ENCODE assay signal across 24 cellular contexts in the genomic region with DNA sequence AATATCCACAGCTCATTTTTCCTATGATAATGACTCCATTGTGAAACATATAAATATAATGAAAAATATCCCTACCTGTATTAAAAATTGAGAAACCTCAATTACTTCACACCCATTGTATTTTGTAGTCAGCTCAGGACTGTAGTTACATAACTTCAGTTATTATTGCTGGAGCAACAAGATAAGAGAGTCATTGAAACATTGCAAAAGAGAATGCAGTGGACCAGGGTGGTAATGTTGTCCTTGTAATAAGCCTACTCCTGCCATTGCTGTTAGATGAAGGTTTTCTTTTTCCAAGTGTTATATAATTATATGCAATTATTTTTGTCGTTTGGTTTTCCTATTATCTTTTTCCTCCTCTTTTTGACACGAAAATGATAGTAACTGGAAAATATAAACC.
DNase-seq lines count a peak whose midpoint lies in the region; ATAC-seq and TF ChIP-seq lines count a peak whose summit lies in the region.
"Had no signal": no experiment of that assay in that cellular context is flagged by ENCODE, and none has a peak within 500 bp of the region (broad histone marks: within the 10 kb centered on the region; RNA-seq: fewer than 3 reads in every experiment).

No MANE protein-coding gene starts in this region.

- ATAC-seq in IMR-90 (ENCODE audit: low read depth), result no peak; the same call in 1 of the 2 replicates
- ATAC-seq: activated T-cell treated with anti-CD3 and anti-CD28 coated beads, Interleukin-2, amount 50 U/mL, for 4 hours; Panc1; stimulated activated memory B cell treated with anti-CD40 and anti-IgM and Interleukin-4, amounts not matched to agents 10 μg/mL and 1 μg/mL and 100 μg/mL, for 72 hours had no signal

- peak overlapping the region in 1 of 2 experiments; percentile 48; a peak in 3 of 4 replicates for H4K8ac ChIP-seq in IMR-90 (ENCODE audit: low read depth in 2 of 2, low read length in 2 of 2)

- H3K4me2 ChIP-seq in IMR-90 (ENCODE audit: low read depth, low read length), result peak overlapping the region; percentile 47; the same call in 1 of the 2 replicates
- H3K4me2 ChIP-seq: BLaER1 had no signal

- no peak overlapping the region for H2AFZ ChIP-seq in IMR-90 (replicated peaks; ENCODE audit: low read length, poor library complexity)

- H2BK20ac ChIP-seq in IMR-90 (ENCODE audit: low read depth, low read length), result peak overlapping the region; percentile 64; the same call in 1 of the 2 replicates

- H3K36me3 ChIP-seq in IMR-90 (ENCODE audit: control insufficient read depth, insufficient read depth, low read length) (no peaks in the 10 kb centered on the region; the same call in 1 of the 2 replicates), adipocyte (ENCODE audit: control insufficient read depth, insufficient read depth, low read length, severe bottlenecking) (no peaks in the 10 kb centered on the region)
- H3K36me3 ChIP-seq: ovary, tibial artery had no signal

- peak overlapping the region; percentile 40; the same call in 1 of the 2 replicates for H4K91ac ChIP-seq in IMR-90 (ENCODE audit: insufficient read depth, low read depth, low read length)

- H2AK5ac ChIP-seq in IMR-90 (ENCODE audit: low read depth, low read length), result no peak overlapping the region

- POLR2A ChIA-PET in IMR-90 (lab: Charles Lee; ENCODE audit: unreplicated experiment), result no interaction called here

- TF ChIP-seq RAD21 in IMR-90 (IDR thresholded peaks at IDR 0.05; ENCODE audit: low read length), result no peak

- peak overlapping the region; percentile 98 for H2BK5ac ChIP-seq in IMR-90 (ENCODE audit: low read depth, low read length, poor library complexity, severe bottlenecking)

- peak overlapping the region; percentile 69 for H2BK120ac ChIP-seq in IMR-90 (ENCODE audit: low read depth, low read length)

- H3K9ac ChIP-seq in IMR-90 (ENCODE audit: low read depth, low read length) (no peak overlapping the region), adipocyte (ENCODE audit: low read length) (no peak overlapping the region)
- H3K9ac ChIP-seq: BLaER1 had no signal

- 0 out of 4 replicates have a peak, but pooled peaks cover 0 to 2% of the 10 kb centered on the region in 2 experiments for H3K79me1 ChIP-seq in IMR-90 (ENCODE audit: low read depth in 1 of 2, low read length in 2 of 2)

- peak overlapping the region; percentile 52; the same call in 1 of the 2 replicates for H3K27ac ChIP-seq in IMR-90 (ENCODE audit: insufficient read depth, low read length)
- H3K27ac ChIP-seq: BLaER1, esophagus muscularis mucosa, tibial artery, VCaP had no signal

- dilution Hi-C loops in IMR-90 (cut with HindIII; ENCODE audit: low sequenced_read_pairs, unreplicated experiment), result no loop called here

- peak overlapping the region; percentile 93; the same call in 1 of the 2 replicates for H3K18ac ChIP-seq in IMR-90 (ENCODE audit: low read depth, low read length)

- H3K9me1 ChIP-seq in IMR-90 (ENCODE audit: insufficient read depth, low read length), result peaks cover 3% of the 10 kb centered on the region; the same call in 1 of the 2 replicates

- H2BK15ac ChIP-seq in IMR-90 (ENCODE audit: low read depth, low read length), result peak overlapping the region; percentile 22; the same call in 2 of the 3 replicates

- H4K5ac ChIP-seq in IMR-90 (ENCODE audit: low read depth, low read length), result peak overlapping the region; percentile 85; the same call in 1 of the 2 replicates

- no TSS peak for BruUV-seq in IMR-90 (replicated peaks; lab: Mats Ljungman, UMichigan)

- TF ChIP-seq CTCF in IMR-90 (conservative IDR thresholded peaks at IDR 0.05; ENCODE audit: low read depth, low read length) (no peak), fibroblast of the aortic adventitia (IDR thresholded peaks at IDR 0.05; ENCODE audit: insufficient read depth, low read length) (no peak)

- H3K4me3 ChIP-seq in IMR-90 (ENCODE audit: insufficient read depth, low read depth, low read length) (no peak overlapping the region), adipocyte (ENCODE audit: low read length) (peak overlapping the region; percentile 10), fibroblast of the aortic adventitia (ENCODE audit: low read depth, low read length) (no peak overlapping the region)
- H3K4me3 ChIP-seq: BLaER1, esophagus muscularis mucosa, heart right ventricle, ovary, tibial artery had no signal

- H3K9me3 ChIP-seq in IMR-90 (ENCODE audit: control insufficient read depth, insufficient read depth, low read length) (no peaks in the 10 kb centered on the region), adipocyte (ENCODE audit: control insufficient read depth, low read length) (no peaks in the 10 kb centered on the region)
- H3K9me3 ChIP-seq: esophagus muscularis mucosa, heart right ventricle, ovary, tibial artery had no signal

- H4K20me1 ChIP-seq in IMR-90 (ENCODE audit: insufficient read depth, low read length), result no peaks in the 10 kb centered on the region
- H4K20me1 ChIP-seq: BLaER1 had no signal

- H3K4me1 ChIP-seq in IMR-90 (ENCODE audit: control insufficient read depth, insufficient read depth, low read length) (peaks cover 7% of the 10 kb centered on the region), adipocyte (ENCODE audit: control insufficient read depth, insufficient read depth, low read length) (peaks cover 13% of the 10 kb centered on the region)
- H3K4me1 ChIP-seq: BLaER1 had no signal

- H2AK9ac ChIP-seq in IMR-90 (replicated peaks; ENCODE audit: low read depth, low read length, poor library complexity), result no peak overlapping the region

- in situ Hi-C loops in IMR-90 (cut with MboI; ENCODE audit: low sequenced_read_pairs), result no loop called here

- no peak overlapping the region; the same call in 1 of the 2 replicates for H3K56ac ChIP-seq in IMR-90 (ENCODE audit: extremely low read depth, insufficient read depth, low read length)

- no peak overlapping the region for H3K23ac ChIP-seq in IMR-90 (ENCODE audit: low read depth, low read length)

- H3K4ac ChIP-seq in IMR-90 (ENCODE audit: low read depth, low read length), result no peak overlapping the region

- TF ChIP-seq POLR2A in IMR-90 (IDR thresholded peaks at IDR 0.05; ENCODE audit: low read depth, low read length), result no peak

- DNase-seq in IMR-90, result peak; percentile 33
- peak; percentile 6 for DNase-seq in adipocyte (ENCODE audit: low read depth)
- peak; percentile 86 for DNase-seq in fibroblast of the aortic adventitia (ENCODE audit: low read depth)
- peak; percentile 49 for DNase-seq in renal cortical epithelial cell (ENCODE audit: low read depth)
- no peak for DNase-seq in NCI-H2227 treated with DMSO at 0.1 percent for 48 hours (lab: John Stamatoyannopoulos, UW)
- DNase-seq in NCI-H2107 treated with DMSO at 0.1 percent for 48 hours (lab: John Stamatoyannopoulos, UW; ENCODE audit: unreplicated experiment), result no peak
- DNase-seq in hepatic stellate cell (ENCODE audit: low spot score), result no peak
- DNase-seq: activated CD4-positive, alpha-beta memory T cell treated with anti-CD3 and anti-CD28 coated beads for 36 hours; activated naive CD8-positive, alpha-beta T cell treated with anti-CD3 and anti-CD28 coated beads, Interleukin-2, amount 10 ng/mL, durations not matched to agents 7 days and 5 days; activated T-cell treated with anti-CD3 and anti-CD28 coated beads, Interleukin-2, amount 50 U/mL, for 4 hours; cortex of kidney; DMS 273 treated with DMSO at 0.1 percent for 48 hours; kidney; NCI-H187; NCI-H526 treated with DMSO at 0.1 percent for 48 hours; T-helper 1 cell had no signal

- 0 out of 2 replicates have a peak overlapping the region, but pooled peaks have one; percentile 48 for H3K14ac ChIP-seq in IMR-90 (replicated peaks; ENCODE audit: low read depth, low read length)

- WGBS in IMR-90 (ENCODE audit: extremely low coverage in 2 of 2, insufficient read length in 1 of 2), 2 experiments, result no CpG with 5 or more reads among the region's 2 CpGs

- H3K27me3 ChIP-seq in IMR-90 (ENCODE audit: control insufficient read depth, insufficient read depth, low read length) (no peaks in the 10 kb centered on the region), adipocyte (replicated peaks; ENCODE audit: control insufficient read depth, insufficient read depth, low read length) (no peaks in the 10 kb centered on the region)
- H3K27me3 ChIP-seq: BLaER1, esophagus muscularis mucosa, heart right ventricle, ovary, tibial artery had no signal

- CTCF ChIA-PET in IMR-90 (lab: Yijun Ruan, JAX), result interaction anchor here (0.6 to 0.7 kb wide), 2 partner anchors 16 to 204 kb away, joined by 3 to 4 read pairs; no protein-coding TSS in a partner anchor

- intact Hi-C loops in IMR-90 (cut with micrococcal nuclease), result loop anchor here (10.0 kb wide), 1 partner anchor 518 kb away; the partner anchor contains the start of gene SOX4

TF ChIP-seq in IMR-90, 13 proteins besides CTCF, POLR2A, EP300 and RAD21:
- TF ChIP-seq CEBPB (IDR thresholded peaks at IDR 0.05; ENCODE audit: low read depth, low read length) (peak; percentile 61), RFX5 (IDR thresholded peaks at IDR 0.05; ENCODE audit: low read depth, low read length) (no peak), RCOR1 (IDR thresholded peaks at IDR 0.05; ENCODE audit: insufficient replicate concordance, low read length) (no peak)

Comparison
In these comparisons a context has a peak if more than half of its experiments do, and no peak if none do; other contexts are left out.
1. DNase-seq: peak in IMR-90 (single experiment), adipocyte (single experiment), fibroblast of the aortic adventitia (single experiment) and renal cortical epithelial cell (single experiment); none in NCI-H2227 treated with DMSO at 0.1 percent for 48 hours (single experiment), NCI-H2107 treated with DMSO at 0.1 percent for 48 hours (single experiment) and hepatic stellate cell (single experiment).